ENCODE assay signal across 1 cellular context in genomic region chr1:149886112-149886395, GRCh38.
TF ChIP-seq lines count a peak whose summit lies in the region.

No MANE protein-coding gene starts in this region.

TF ChIP-seq in IMR-90, 13 proteins besides CTCF, POLR2A, EP300 and RAD21:
- TF ChIP-seq CHD1 (IDR thresholded peaks at IDR 0.05; ENCODE audit: low read depth, low read length): peak; percentile 61; the same call in 1 of the 2 replicates
